ENCODE assay signal across 25 cellular contexts in genomic region chr4:55439023-55439422, GRCh38.
"Had no signal": no experiment of that assay in that cellular context is flagged by ENCODE, and none has a peak within 500 bp of the region (broad histone marks: within the 10 kb centered on the region; RNA-seq: fewer than 3 reads in every experiment).

No MANE protein-coding gene starts in this region.

- H3K9me3 ChIP-seq: ascending aorta, breast epithelium, esophagus muscularis mucosa, heart right ventricle, mucosa of descending colon, right atrium auricular region, suprapubic skin, vagina had no signal

- H3K27me3 ChIP-seq: ascending aorta, breast epithelium, esophagus muscularis mucosa, heart right ventricle, right atrium auricular region, suprapubic skin, vagina had no signal

- H3K9me3 Mint-ChIP-seq: activated CD4-positive, alpha-beta T cell treated with anti-CD3 and anti-CD28 coated beads, Interleukin-2, amount 10 ng/mL, durations not matched to agents 7 days and 5 days; activated naive CD4-positive, alpha-beta T cell treated with anti-CD3 and anti-CD28 coated beads, Interleukin-2, amount 10 ng/mL, durations not matched to agents 7 days and 5 days; activated T-cell treated with anti-CD3 and anti-CD28 coated beads, Interleukin-2, amount 50 U/mL, for 24 hours; naive B cell; neural crest cell; stimulated activated naive CD8-positive, alpha-beta T cell treated with anti-CD3 and anti-CD28 coated beads, Interleukin-15, Interleukin-2, amounts not matched to agents 100 ng/mL and 50 ng/mL, for 24 hours had no signal

- H3K4me3 ChIP-seq: ascending aorta, breast epithelium, esophagus muscularis mucosa, heart right ventricle, mucosa of descending colon, right atrium auricular region, suprapubic skin, vagina had no signal

- H3K4me3 Mint-ChIP-seq: activated CD4-positive, alpha-beta T cell treated with anti-CD3 and anti-CD28 coated beads, Interleukin-2, amount 10 ng/mL, durations not matched to agents 7 days and 5 days; activated CD8-positive, alpha-beta T cell treated with anti-CD3 and anti-CD28 coated beads, Interleukin-2, amount 10 ng/mL, durations not matched to agents 7 days and 5 days; activated naive CD4-positive, alpha-beta T cell treated with anti-CD3 and anti-CD28 coated beads, Interleukin-2, amount 10 ng/mL, durations not matched to agents 7 days and 5 days; activated T-cell treated with anti-CD3 and anti-CD28 coated beads, Interleukin-2, amount 50 U/mL, for 24 hours; naive B cell; neural crest cell; stimulated activated naive CD8-positive, alpha-beta T cell treated with anti-CD3 and anti-CD28 coated beads, Interleukin-15, Interleukin-2, amounts not matched to agents 100 ng/mL and 50 ng/mL, for 24 hours had no signal

- H3K4me1 ChIP-seq: ascending aorta, breast epithelium, vagina had no signal

- H3K4me1 Mint-ChIP-seq: neural crest cell had no signal

- ATAC-seq: activated CD4-positive, CD25-positive, alpha-beta regulatory T cell treated with anti-CD3 and anti-CD28 coated beads, Interleukin-2, amount 50 U/mL, for 24 hours; activated CD8-positive, alpha-beta T cell treated with anti-CD3 and anti-CD28 coated beads, Interleukin-2, amount 10 ng/mL, durations not matched to agents 7 days and 5 days; heart right ventricle had no signal

- H3K36me3 ChIP-seq: breast epithelium had no signal

- H3K27ac ChIP-seq: ascending aorta, breast epithelium, esophagus muscularis mucosa, heart right ventricle, right atrium auricular region, suprapubic skin, vagina had no signal

- DNase-seq: activated CD4-positive, alpha-beta T cell treated with anti-CD3 and anti-CD28 coated beads, Interleukin-2, amount 10 ng/mL, durations not matched to agents 7 days and 5 days; activated CD8-positive, alpha-beta T cell treated with anti-CD3 and anti-CD28 coated beads, Interleukin-2, amount 10 ng/mL, durations not matched to agents 7 days and 5 days; activated effector memory CD4-positive, alpha-beta T cell treated with Interleukin-2 at 50 U/mL for 16 hours; activated naive CD4-positive, alpha-beta T cell treated with anti-CD3 and anti-CD28 coated beads, Interleukin-2, amount 10 ng/mL, durations not matched to agents 7 days and 5 days; activated T-cell treated with anti-CD3 and anti-CD28 coated beads, Interleukin-2, amount 50 U/mL, for 24 hours; cerebellar nuclear complex; effector CD8-positive, alpha-beta T cell; heart right ventricle; mesenchymal stem cell; mucosa of descending colon; naive B cell; stimulated activated CD4-positive, alpha-beta T cell treated with anti-CD3 and anti-CD28 coated beads, Interleukin-15, amount 100 ng/mL, for 24 hours; stimulated activated CD4-positive, alpha-beta T cell treated with anti-CD3 and anti-CD28 coated beads, Interleukin-2, amount 100 ng/mL, for 48 hours; T-helper 9 cell; trophoblast cell had no signal

- H3K27ac Mint-ChIP-seq: activated CD4-positive, alpha-beta T cell treated with anti-CD3 and anti-CD28 coated beads, Interleukin-2, amount 10 ng/mL, durations not matched to agents 7 days and 5 days; activated CD8-positive, alpha-beta T cell treated with anti-CD3 and anti-CD28 coated beads, Interleukin-2, amount 10 ng/mL, durations not matched to agents 7 days and 5 days; activated naive CD4-positive, alpha-beta T cell treated with anti-CD3 and anti-CD28 coated beads, Interleukin-2, amount 10 ng/mL, durations not matched to agents 7 days and 5 days; activated T-cell treated with anti-CD3 and anti-CD28 coated beads, Interleukin-2, amount 50 U/mL, for 24 hours had no signal

- H3K27me3 Mint-ChIP-seq: activated CD4-positive, alpha-beta T cell treated with anti-CD3 and anti-CD28 coated beads, Interleukin-2, amount 10 ng/mL, durations not matched to agents 7 days and 5 days; activated naive CD4-positive, alpha-beta T cell treated with anti-CD3 and anti-CD28 coated beads, Interleukin-2, amount 10 ng/mL, durations not matched to agents 7 days and 5 days; activated T-cell treated with anti-CD3 and anti-CD28 coated beads, Interleukin-2, amount 50 U/mL, for 24 hours; naive B cell; progenitor cell of endocrine pancreas; stimulated activated naive CD8-positive, alpha-beta T cell treated with anti-CD3 and anti-CD28 coated beads, Interleukin-15, Interleukin-2, amounts not matched to agents 100 ng/mL and 50 ng/mL, for 24 hours had no signal
